ENCODE assay signal across 16 cellular contexts in the genomic region with DNA sequence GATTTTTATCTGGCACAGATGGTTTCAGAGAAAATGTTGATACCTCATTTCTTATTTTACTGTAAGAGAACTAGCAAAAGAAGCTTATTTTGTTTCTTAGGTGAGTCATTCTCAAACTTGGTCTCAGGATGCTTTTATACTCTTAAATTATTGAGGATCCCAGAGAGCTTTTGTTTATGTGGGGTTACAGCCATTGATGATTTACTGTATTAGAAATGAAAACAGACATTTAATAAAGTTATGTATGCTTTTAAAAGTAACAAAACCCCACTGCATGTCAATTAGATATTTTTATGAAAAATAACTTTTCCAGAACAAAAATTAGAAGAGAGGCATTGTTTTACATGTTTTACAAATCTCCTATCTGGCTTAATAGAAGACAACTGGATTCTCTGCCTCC.
"Had no signal": no experiment of that assay in that cellular context is flagged by ENCODE, and none has a peak within 500 bp of the region (broad histone marks: within the 10 kb centered on the region; RNA-seq: fewer than 3 reads in every experiment).

No MANE protein-coding gene starts in this region.

- H3K27ac ChIP-seq: breast epithelium, pancreas, SK-N-MC, upper lobe of left lung had no signal

- FAIRE-seq: pancreas had no signal

- H3K4me3 ChIP-seq: breast epithelium, lung, pancreas, SK-N-MC, upper lobe of left lung had no signal

- H3K9me3 ChIP-seq: breast epithelium, pancreas, upper lobe of left lung had no signal

- ATAC-seq: left colon, pancreas had no signal

- DNase-seq: activated CD4-positive, CD25-positive, alpha-beta regulatory T cell; activated CD8-positive, alpha-beta memory T cell treated with anti-CD3 and anti-CD28 coated beads, Interleukin-2, amount 50 U/mL, for 4 hours; activated naive CD8-positive, alpha-beta T cell treated with anti-CD3 and anti-CD28 coated beads, Interleukin-2, amount 10 ng/mL, durations not matched to agents 7 days and 5 days; anterior cingulate cortex; foreskin melanocyte; head of caudate nucleus; left colon; pancreas; stimulated activated CD4-positive, alpha-beta T cell treated with anti-CD3 and anti-CD28 coated beads, Interleukin-4, amount 100 ng/mL, for 24 hours; upper lobe of left lung had no signal

- H3K36me3 ChIP-seq: breast epithelium, pancreas, upper lobe of left lung had no signal

- H3K27me3 ChIP-seq: pancreas, upper lobe of left lung had no signal

- H3K27ac Mint-ChIP-seq: activated naive CD8-positive, alpha-beta T cell treated with anti-CD3 and anti-CD28 coated beads, Interleukin-2, amount 10 ng/mL, durations not matched to agents 7 days and 5 days; activated T-helper 2 cell treated with anti-CD3 and anti-CD28 coated beads, Interferon-gamma antibody, Interleukin-2, Interleukin-4, amounts not matched to agents 10 μg/mL and 5 μg/mL and 100 μg/mL, durations not matched to agents 14 hours and 24 hours and 36 hours; stimulated activated naive CD8-positive, alpha-beta T cell treated with anti-CD3 and anti-CD28 coated beads, Interleukin-15, Interleukin-2, amounts not matched to agents 100 ng/mL and 50 ng/mL, for 24 hours; T-helper 1 cell treated with Interleukin-12 subunit alpha and Interleukin-12 subunit beta and Interleukin-4 antibody, amounts not matched to agents 30 μg/mL and 1 μg/mL, for 36 hours had no signal

- H3K27me3 Mint-ChIP-seq: activated naive CD8-positive, alpha-beta T cell treated with anti-CD3 and anti-CD28 coated beads, Interleukin-2, amount 10 ng/mL, durations not matched to agents 7 days and 5 days; stimulated activated naive CD8-positive, alpha-beta T cell treated with anti-CD3 and anti-CD28 coated beads, Interleukin-15, Interleukin-2, amounts not matched to agents 100 ng/mL and 50 ng/mL, for 24 hours had no signal

- H3K9me3 Mint-ChIP-seq: activated naive CD8-positive, alpha-beta T cell treated with anti-CD3 and anti-CD28 coated beads, Interleukin-2, amount 10 ng/mL, durations not matched to agents 7 days and 5 days; activated T-helper 2 cell treated with anti-CD3 and anti-CD28 coated beads, Interferon-gamma antibody, Interleukin-2, Interleukin-4, amounts not matched to agents 10 μg/mL and 5 μg/mL and 100 μg/mL, durations not matched to agents 14 hours and 24 hours and 36 hours; stimulated activated naive CD8-positive, alpha-beta T cell treated with anti-CD3 and anti-CD28 coated beads, Interleukin-15, Interleukin-2, amounts not matched to agents 100 ng/mL and 50 ng/mL, for 24 hours; T-helper 1 cell treated with Interleukin-12 subunit alpha and Interleukin-12 subunit beta and Interleukin-4 antibody, amounts not matched to agents 30 μg/mL and 1 μg/mL, for 36 hours had no signal

- H3K4me3 Mint-ChIP-seq: activated naive CD8-positive, alpha-beta T cell treated with anti-CD3 and anti-CD28 coated beads, Interleukin-2, amount 10 ng/mL, durations not matched to agents 7 days and 5 days; stimulated activated naive CD8-positive, alpha-beta T cell treated with anti-CD3 and anti-CD28 coated beads, Interleukin-15, Interleukin-2, amounts not matched to agents 100 ng/mL and 50 ng/mL, for 24 hours; T-helper 1 cell treated with Interleukin-12 subunit alpha and Interleukin-12 subunit beta and Interleukin-4 antibody, amounts not matched to agents 30 μg/mL and 1 μg/mL, for 36 hours had no signal
